20 cellular contexts compared by ENCODE assay signal in genomic region chr10:20991526-20991925, GRCh38.
"Had no signal": no experiment of that assay in that cellular context is flagged by ENCODE, and none has a peak within 500 bp of the region (broad histone marks: within the 10 kb centered on the region; RNA-seq: fewer than 3 reads in every experiment).

No MANE protein-coding gene starts in this region.

- H3K27ac ChIP-seq: breast epithelium, colonic mucosa had no signal

- H3K9me3 ChIP-seq: breast epithelium, colonic mucosa had no signal

- DNase-seq: activated CD4-positive, alpha-beta T cell treated with anti-CD3 and anti-CD28 coated beads for 48 hours; activated CD4-positive, alpha-beta T cell treated with anti-CD3 and anti-CD28 coated beads, Interleukin-2, amount 50 U/mL, for 4 hours; activated CD4-positive, CD25-positive, alpha-beta regulatory T cell treated with anti-CD3 and anti-CD28 coated beads, Interleukin-2, amount 50 U/mL, for 72 hours; activated CD8-positive, alpha-beta T cell treated with anti-CD3 and anti-CD28 coated beads, Interleukin-2, amount 10 ng/mL, durations not matched to agents 7 days and 5 days; activated effector memory CD4-positive, alpha-beta T cell treated with Interleukin-2 at 50 U/mL for 16 hours; activated naive CD4-positive, alpha-beta T cell; activated T-cell treated with anti-CD3 and anti-CD28 coated beads, Interleukin-2, amount 50 U/mL, for 24 hours; aorta; colonic mucosa; dermis blood vessel endothelial cell; NCI-H1048; NCI-H1694; NCI-H2029; NCI-H345; NCI-H510A; Right ventricle myocardium superior; T-helper 17 cell; T-helper 9 cell had no signal

- H3K36me3 ChIP-seq: breast epithelium, colonic mucosa had no signal

- H3K4me3 ChIP-seq: breast epithelium, colonic mucosa had no signal

- H3K27me3 ChIP-seq: breast epithelium, colonic mucosa had no signal

- H3K4me1 ChIP-seq: breast epithelium, colonic mucosa had no signal

- ATAC-seq: activated CD8-positive, alpha-beta T cell treated with anti-CD3 and anti-CD28 coated beads, Interleukin-2, amount 10 ng/mL, durations not matched to agents 7 days and 5 days; T-helper 17 cell; WTC11 had no signal
